ENCODE assay signal across 1 cellular context in the genomic region with DNA sequence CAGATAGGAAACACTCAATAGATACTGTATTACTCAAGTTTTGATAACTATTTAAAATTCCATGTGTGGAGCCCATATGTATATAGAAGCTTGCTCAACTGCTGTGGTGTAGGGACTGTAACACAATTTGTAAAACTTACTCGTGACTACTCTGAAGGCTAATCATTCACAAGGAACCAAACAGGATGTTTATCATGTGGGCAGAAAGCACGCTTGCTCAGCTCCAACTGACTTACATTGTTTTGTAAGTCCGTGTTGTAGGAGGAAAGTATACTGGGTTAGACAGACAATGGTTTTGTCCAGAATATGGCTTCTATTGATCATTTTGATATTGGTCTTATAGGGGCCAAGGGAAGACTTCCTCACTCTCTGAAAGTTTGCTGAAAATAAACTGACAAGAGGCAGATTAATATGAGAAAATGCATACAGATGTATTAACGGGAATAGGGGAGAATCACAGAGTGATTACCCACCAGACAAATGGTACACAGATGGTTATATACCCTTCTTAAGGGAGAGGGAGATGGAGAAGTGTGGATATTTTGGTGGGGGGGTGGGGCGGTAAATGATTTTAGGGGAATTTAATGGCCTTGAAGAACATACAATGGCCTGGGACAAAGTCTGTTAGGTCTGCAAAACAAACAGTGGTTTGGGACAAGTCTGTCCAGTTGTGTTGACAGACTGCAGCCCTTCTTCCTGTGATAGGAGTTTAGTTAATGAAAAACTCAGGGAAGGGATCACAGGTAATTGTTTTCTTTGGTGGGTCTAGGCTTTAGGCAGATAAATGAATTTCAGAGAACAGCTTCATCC.
A peak's percentile ranks its signal among the peaks of the same experiment; 100 is the strongest.
TF ChIP-seq lines count a peak whose summit lies in the region.

No MANE protein-coding gene starts in this region.

TF ChIP-seq in HepG2, 621 proteins besides CTCF, POLR2A, EP300 and RAD21 (continued from another document and continues in another):
- TF ChIP-seq, protein P1, sequence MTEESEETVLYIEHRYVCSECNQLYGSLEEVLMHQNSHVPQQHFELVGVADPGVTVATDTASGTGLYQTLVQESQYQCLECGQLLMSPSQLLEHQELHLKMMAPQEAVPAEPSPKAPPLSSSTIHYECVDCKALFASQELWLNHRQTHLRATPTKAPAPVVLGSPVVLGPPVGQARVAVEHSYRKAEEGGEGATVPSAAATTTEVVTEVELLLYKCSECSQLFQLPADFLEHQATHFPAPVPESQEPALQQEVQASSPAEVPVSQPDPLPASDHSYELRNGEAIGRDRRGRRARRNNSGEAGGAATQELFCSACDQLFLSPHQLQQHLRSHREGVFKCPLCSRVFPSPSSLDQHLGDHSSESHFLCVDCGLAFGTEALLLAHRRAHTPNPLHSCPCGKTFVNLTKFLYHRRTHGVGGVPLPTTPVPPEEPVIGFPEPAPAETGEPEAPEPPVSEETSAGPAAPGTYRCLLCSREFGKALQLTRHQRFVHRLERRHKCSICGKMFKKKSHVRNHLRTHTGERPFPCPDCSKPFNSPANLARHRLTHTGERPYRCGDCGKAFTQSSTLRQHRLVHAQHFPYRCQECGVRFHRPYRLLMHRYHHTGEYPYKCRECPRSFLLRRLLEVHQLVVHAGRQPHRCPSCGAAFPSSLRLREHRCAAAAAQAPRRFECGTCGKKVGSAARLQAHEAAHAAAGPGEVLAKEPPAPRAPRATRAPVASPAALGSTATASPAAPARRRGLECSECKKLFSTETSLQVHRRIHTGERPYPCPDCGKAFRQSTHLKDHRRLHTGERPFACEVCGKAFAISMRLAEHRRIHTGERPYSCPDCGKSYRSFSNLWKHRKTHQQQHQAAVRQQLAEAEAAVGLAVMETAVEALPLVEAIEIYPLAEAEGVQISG (CRISPR knock-in tag; IDR thresholded peaks at IDR 0.05): no peak
- peak; percentile 75 for TF ChIP-seq POLR2AphosphoS5 (IDR thresholded peaks at IDR 0.05; ENCODE audit: low read depth, low read length)
- peak; percentile 75; the same call in 1 of the 2 replicates for TF ChIP-seq ZNF607 (CRISPR knock-in tag; IDR thresholded peaks at IDR 0.05; ENCODE audit: borderline replicate concordance)
- no peak for TF ChIP-seq ATF7-NPFF (CRISPR knock-in tag; IDR thresholded peaks at IDR 0.05; ENCODE audit: low read depth)
- TF ChIP-seq ZNF274 (CRISPR knock-in tag; IDR thresholded peaks at IDR 0.05): peak; percentile 23; the same call in 1 of the 2 replicates
- no peak for TF ChIP-seq NFRKB (IDR thresholded peaks at IDR 0.05)
- TF ChIP-seq ZNF510 (CRISPR knock-in tag; IDR thresholded peaks at IDR 0.05; ENCODE audit: low read depth): peak; percentile 63; the same call in 1 of the 2 replicates
- TF ChIP-seq, protein P2, sequence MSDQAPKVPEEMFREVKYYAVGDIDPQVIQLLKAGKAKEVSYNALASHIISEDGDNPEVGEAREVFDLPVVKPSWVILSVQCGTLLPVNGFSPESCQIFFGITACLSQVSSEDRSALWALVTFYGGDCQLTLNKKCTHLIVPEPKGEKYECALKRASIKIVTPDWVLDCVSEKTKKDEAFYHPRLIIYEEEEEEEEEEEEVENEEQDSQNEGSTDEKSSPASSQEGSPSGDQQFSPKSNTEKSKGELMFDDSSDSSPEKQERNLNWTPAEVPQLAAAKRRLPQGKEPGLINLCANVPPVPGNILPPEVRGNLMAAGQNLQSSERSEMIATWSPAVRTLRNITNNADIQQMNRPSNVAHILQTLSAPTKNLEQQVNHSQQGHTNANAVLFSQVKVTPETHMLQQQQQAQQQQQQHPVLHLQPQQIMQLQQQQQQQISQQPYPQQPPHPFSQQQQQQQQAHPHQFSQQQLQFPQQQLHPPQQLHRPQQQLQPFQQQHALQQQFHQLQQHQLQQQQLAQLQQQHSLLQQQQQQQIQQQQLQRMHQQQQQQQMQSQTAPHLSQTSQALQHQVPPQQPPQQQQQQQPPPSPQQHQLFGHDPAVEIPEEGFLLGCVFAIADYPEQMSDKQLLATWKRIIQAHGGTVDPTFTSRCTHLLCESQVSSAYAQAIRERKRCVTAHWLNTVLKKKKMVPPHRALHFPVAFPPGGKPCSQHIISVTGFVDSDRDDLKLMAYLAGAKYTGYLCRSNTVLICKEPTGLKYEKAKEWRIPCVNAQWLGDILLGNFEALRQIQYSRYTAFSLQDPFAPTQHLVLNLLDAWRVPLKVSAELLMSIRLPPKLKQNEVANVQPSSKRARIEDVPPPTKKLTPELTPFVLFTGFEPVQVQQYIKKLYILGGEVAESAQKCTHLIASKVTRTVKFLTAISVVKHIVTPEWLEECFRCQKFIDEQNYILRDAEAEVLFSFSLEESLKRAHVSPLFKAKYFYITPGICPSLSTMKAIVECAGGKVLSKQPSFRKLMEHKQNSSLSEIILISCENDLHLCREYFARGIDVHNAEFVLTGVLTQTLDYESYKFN (CRISPR knock-in tag; conservative IDR thresholded peaks at IDR 0.05): peak; percentile 99
- peak; percentile 31; the same call in 1 of the 2 replicates for TF ChIP-seq ZFX (CRISPR knock-in tag; IDR thresholded peaks at IDR 0.05; ENCODE audit: low read depth)
- TF ChIP-seq POLR2G (IDR thresholded peaks at IDR 0.05; ENCODE audit: low read depth, low read length): peak; percentile 71
- peak; percentile 88 for TF ChIP-seq TCF7 (IDR thresholded peaks at IDR 0.05; ENCODE audit: low read depth)
- TF ChIP-seq, protein P3, sequence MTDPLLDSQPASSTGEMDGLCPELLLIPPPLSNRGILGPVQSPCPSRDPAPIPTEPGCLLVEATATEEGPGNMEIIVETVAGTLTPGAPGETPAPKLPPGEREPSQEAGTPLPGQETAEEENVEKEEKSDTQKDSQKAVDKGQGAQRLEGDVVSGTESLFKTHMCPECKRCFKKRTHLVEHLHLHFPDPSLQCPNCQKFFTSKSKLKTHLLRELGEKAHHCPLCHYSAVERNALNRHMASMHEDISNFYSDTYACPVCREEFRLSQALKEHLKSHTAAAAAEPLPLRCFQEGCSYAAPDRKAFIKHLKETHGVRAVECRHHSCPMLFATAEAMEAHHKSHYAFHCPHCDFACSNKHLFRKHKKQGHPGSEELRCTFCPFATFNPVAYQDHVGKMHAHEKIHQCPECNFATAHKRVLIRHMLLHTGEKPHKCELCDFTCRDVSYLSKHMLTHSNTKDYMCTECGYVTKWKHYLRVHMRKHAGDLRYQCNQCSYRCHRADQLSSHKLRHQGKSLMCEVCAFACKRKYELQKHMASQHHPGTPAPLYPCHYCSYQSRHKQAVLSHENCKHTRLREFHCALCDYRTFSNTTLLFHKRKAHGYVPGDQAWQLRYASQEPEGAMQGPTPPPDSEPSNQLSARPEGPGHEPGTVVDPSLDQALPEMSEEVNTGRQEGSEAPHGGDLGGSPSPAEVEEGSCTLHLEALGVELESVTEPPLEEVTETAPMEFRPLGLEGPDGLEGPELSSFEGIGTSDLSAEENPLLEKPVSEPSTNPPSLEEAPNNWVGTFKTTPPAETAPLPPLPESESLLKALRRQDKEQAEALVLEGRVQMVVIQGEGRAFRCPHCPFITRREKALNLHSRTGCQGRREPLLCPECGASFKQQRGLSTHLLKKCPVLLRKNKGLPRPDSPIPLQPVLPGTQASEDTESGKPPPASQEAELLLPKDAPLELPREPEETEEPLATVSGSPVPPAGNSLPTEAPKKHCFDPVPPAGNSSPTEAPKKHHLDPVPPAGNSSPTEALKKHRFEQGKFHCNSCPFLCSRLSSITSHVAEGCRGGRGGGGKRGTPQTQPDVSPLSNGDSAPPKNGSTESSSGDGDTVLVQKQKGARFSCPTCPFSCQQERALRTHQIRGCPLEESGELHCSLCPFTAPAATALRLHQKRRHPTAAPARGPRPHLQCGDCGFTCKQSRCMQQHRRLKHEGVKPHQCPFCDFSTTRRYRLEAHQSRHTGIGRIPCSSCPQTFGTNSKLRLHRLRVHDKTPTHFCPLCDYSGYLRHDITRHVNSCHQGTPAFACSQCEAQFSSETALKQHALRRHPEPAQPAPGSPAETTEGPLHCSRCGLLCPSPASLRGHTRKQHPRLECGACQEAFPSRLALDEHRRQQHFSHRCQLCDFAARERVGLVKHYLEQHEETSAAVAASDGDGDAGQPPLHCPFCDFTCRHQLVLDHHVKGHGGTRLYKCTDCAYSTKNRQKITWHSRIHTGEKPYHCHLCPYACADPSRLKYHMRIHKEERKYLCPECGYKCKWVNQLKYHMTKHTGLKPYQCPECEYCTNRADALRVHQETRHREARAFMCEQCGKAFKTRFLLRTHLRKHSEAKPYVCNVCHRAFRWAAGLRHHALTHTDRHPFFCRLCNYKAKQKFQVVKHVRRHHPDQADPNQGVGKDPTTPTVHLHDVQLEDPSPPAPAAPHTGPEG (CRISPR knock-in tag; IDR thresholded peaks at IDR 0.05): no peak
- peak; percentile 68; the same call in 1 of the 2 replicates for TF ChIP-seq SALL1 (CRISPR knock-in tag; IDR thresholded peaks at IDR 0.05)
- TF ChIP-seq, protein P4, sequence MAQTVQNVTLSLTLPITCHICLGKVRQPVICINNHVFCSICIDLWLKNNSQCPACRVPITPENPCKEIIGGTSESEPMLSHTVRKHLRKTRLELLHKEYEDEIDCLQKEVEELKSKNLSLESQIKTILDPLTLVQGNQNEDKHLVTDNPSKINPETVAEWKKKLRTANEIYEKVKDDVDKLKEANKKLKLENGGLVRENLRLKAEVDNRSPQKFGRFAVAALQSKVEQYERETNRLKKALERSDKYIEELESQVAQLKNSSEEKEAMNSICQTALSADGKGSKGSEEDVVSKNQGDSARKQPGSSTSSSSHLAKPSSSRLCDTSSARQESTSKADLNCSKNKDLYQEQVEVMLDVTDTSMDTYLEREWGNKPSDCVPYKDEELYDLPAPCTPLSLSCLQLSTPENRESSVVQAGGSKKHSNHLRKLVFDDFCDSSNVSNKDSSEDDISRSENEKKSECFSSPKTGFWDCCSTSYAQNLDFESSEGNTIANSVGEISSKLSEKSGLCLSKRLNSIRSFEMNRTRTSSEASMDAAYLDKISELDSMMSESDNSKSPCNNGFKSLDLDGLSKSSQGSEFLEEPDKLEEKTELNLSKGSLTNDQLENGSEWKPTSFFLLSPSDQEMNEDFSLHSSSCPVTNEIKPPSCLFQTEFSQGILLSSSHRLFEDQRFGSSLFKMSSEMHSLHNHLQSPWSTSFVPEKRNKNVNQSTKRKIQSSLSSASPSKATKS (CRISPR knock-in tag; IDR thresholded peaks at IDR 0.05): no peak
- TF ChIP-seq ZNF224 (CRISPR knock-in tag; IDR thresholded peaks at IDR 0.05): no peak
- peak; percentile 79 for TF ChIP-seq KDM4B (CRISPR knock-in tag; IDR thresholded peaks at IDR 0.05)
- TF ChIP-seq HMG20A (CRISPR knock-in tag; IDR thresholded peaks at IDR 0.05; ENCODE audit: borderline replicate concordance): peak; percentile 91
- TF ChIP-seq, protein P5, sequence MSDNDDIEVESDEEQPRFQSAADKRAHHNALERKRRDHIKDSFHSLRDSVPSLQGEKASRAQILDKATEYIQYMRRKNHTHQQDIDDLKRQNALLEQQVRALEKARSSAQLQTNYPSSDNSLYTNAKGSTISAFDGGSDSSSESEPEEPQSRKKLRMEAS (IDR thresholded peaks at IDR 0.05): peak; percentile 78; the same call in 1 of the 2 replicates
- TF ChIP-seq, protein P6, sequence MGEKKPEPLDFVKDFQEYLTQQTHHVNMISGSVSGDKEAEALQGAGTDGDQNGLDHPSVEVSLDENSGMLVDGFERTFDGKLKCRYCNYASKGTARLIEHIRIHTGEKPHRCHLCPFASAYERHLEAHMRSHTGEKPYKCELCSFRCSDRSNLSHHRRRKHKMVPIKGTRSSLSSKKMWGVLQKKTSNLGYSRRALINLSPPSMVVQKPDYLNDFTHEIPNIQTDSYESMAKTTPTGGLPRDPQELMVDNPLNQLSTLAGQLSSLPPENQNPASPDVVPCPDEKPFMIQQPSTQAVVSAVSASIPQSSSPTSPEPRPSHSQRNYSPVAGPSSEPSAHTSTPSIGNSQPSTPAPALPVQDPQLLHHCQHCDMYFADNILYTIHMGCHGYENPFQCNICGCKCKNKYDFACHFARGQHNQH (CRISPR knock-in tag; IDR thresholded peaks at IDR 0.05): peak; percentile 1
- TF ChIP-seq TARDBP (CRISPR knock-in tag; IDR thresholded peaks at IDR 0.05): no peak; the same call in none of the 2 replicates
- no peak for TF ChIP-seq SOX6 (IDR thresholded peaks at IDR 0.05)
- TF ChIP-seq SOX6 (CRISPR knock-in tag; IDR thresholded peaks at IDR 0.05): peak; percentile 99
- TF ChIP-seq, protein P7, sequence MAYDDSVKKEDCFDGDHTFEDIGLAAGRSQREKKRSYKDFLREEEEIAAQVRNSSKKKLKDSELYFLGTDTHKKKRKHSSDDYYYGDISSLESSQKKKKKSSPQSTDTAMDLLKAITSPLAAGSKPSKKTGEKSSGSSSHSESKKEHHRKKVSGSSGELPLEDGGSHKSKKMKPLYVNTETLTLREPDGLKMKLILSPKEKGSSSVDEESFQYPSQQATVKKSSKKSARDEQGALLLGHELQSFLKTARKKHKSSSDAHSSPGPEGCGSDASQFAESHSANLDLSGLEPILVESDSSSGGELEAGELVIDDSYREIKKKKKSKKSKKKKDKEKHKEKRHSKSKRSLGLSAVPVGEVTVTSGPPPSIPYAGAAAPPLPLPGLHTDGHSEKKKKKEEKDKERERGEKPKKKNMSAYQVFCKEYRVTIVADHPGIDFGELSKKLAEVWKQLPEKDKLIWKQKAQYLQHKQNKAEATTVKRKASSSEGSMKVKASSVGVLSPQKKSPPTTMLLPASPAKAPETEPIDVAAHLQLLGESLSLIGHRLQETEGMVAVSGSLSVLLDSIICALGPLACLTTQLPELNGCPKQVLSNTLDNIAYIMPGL (CRISPR knock-in tag; IDR thresholded peaks at IDR 0.05; ENCODE audit: borderline replicate concordance in 1 of 2, low read depth in 1 of 2): peak; percentile 23 to 39; a peak in 2 of 4 replicates
- TF ChIP-seq TBX2 (CRISPR knock-in tag; IDR thresholded peaks at IDR 0.05; ENCODE audit: borderline replicate concordance): peak; percentile 92
- peak; percentile 57; the same call in 1 of the 2 replicates for TF ChIP-seq ELF1 (CRISPR knock-in tag; IDR thresholded peaks at IDR 0.05)
- TF ChIP-seq YY1 (IDR thresholded peaks at IDR 0.05; ENCODE audit: insufficient read depth, insufficient replicate concordance, low read depth, low read length): peak; percentile 1
- TF ChIP-seq ZNF83 (CRISPR knock-in tag; IDR thresholded peaks at IDR 0.05; ENCODE audit: borderline replicate concordance): no peak
